1 cellular context compared by ENCODE assay signal in genomic region chr14:68816183-68816942, GRCh38.
A peak's percentile ranks its signal among the peaks of the same experiment; 100 is the strongest.
TF ChIP-seq lines count a peak whose summit lies in the region.

No MANE protein-coding gene starts in this region.

TF ChIP-seq in GM12878, 131 proteins besides CTCF, POLR2A, EP300 and RAD21 (continued from another document and continues in another):
- TF ChIP-seq BACH1 (IDR thresholded peaks at IDR 0.05; ENCODE audit: borderline replicate concordance) (peak; percentile 77), ZBTB11 (CRISPR knock-in tag; IDR thresholded peaks at IDR 0.05) (no peak), IKZF1 (conservative IDR thresholded peaks at IDR 0.05) (peak; percentile 93), ZZZ3 (IDR thresholded peaks at IDR 0.05; ENCODE audit: control insufficient read depth, insufficient read length, low read depth) (no peak), HSF1 (IDR thresholded peaks at IDR 0.05; ENCODE audit: low read depth, low read length) (no peak), EGR1 (IDR thresholded peaks at IDR 0.05; ENCODE audit: borderline replicate concordance in 1 of 2, low read depth in 2 of 2, low read length in 2 of 2) (peak in 1 of 2 experiments; percentile 86; a peak in 2 of 3 replicates), CEBPZ (IDR thresholded peaks at IDR 0.05; ENCODE audit: low read depth, low read length) (no peak), RAD51 (IDR thresholded peaks at IDR 0.05) (no peak), STAT3 (IDR thresholded peaks at IDR 0.05; ENCODE audit: low read depth, low read length) (no peak), ZSCAN29 (IDR thresholded peaks at IDR 0.05) (0 out of 2 replicates have a peak, but pooled peaks have one; percentile 18), HDGF (IDR thresholded peaks at IDR 0.05) (0 out of 2 replicates have a peak, but pooled peaks have one; percentile 69), GABPA (IDR thresholded peaks at IDR 0.05; ENCODE audit: low read depth) (no peak), BMI1 (IDR thresholded peaks at IDR 0.05; ENCODE audit: borderline replicate concordance) (no peak), ZBTB40 (IDR thresholded peaks at IDR 0.05; ENCODE audit: borderline replicate concordance) (no peak), E4F1 (IDR thresholded peaks at IDR 0.05; ENCODE audit: borderline replicate concordance, partially characterized antibody) (no peak), MXI1 (IDR thresholded peaks at IDR 0.05; ENCODE audit: low read depth, low read length) (peak; percentile 75), HDAC2 (IDR thresholded peaks at IDR 0.05) (no peak), STAT1 (conservative IDR thresholded peaks at IDR 0.05) (0 out of 2 replicates have a peak, but pooled peaks have one; percentile 71), SP1 (IDR thresholded peaks at IDR 0.05; ENCODE audit: low read depth, low read length) (peak; percentile 61), ZBTB33 (IDR thresholded peaks at IDR 0.05) (no peak), FOXM1 (IDR thresholded peaks at IDR 0.05; ENCODE audit: low read depth, low read length) (no peak), PRDM15 (CRISPR knock-in tag; IDR thresholded peaks at IDR 0.05) (no peak), NBN (IDR thresholded peaks at IDR 0.05) (peak; percentile 81), SMC3 (IDR thresholded peaks at IDR 0.05; ENCODE audit: borderline replicate concordance, low read length) (peak; percentile 92), YY1 (IDR thresholded peaks at IDR 0.05; ENCODE audit: low read depth, low read length) (peak; percentile 96), MLLT1 (IDR thresholded peaks at IDR 0.05) (0 out of 2 replicates have a peak, but pooled peaks have one; percentile 10)
